9 cellular contexts compared by ENCODE assay signal in the genomic region with DNA sequence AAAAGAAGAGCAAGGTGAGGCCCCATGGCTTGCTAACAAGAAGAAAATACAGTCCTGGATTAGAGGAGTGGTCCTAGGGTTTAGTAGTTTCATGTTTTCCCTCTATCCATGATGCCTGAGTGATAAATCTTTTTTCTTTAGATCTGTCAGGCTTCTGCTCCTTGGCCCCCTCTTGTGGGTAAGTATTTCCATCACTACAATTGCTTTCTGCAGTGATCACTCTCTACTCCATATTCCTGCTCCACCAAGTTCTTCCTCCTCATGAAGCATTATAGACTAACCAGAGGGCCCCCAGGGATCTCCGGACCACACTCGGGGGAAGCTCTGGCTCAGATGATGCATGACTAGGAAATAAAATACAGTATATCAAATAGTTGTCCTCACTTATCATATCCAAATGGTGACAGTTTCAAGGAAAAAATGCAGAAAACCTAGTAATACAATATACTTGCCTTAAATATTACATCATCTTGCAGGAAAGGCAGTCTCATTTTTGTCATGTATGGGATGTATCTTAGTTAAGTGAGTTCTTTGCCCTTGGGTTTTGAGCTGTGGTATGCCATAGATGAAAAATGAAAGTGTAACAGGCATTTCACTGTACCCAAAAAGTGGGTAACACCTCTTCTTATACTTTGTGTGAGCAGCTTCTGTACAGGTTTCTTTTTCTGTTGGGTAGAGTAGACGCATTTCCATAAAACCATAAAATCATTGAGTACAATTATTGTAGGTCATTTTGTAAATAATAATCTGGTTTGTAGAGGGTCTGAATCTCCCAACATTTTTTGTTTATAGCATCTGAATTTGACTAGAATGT.
DNase-seq lines count a peak whose midpoint lies in the region; ATAC-seq and TF ChIP-seq lines count a peak whose summit lies in the region.
"Had no signal": no experiment of that assay in that cellular context is flagged by ENCODE, and none has a peak within 500 bp of the region (broad histone marks: within the 10 kb centered on the region; RNA-seq: fewer than 3 reads in every experiment).

No MANE protein-coding gene starts in this region.

- POLR2A ChIA-PET in HEK293T (lab: Yijun Ruan, JAX): no interaction called here
- POLR2A ChIA-PET in CD8-positive, alpha-beta memory T cell (lab: Charles Lee): no interaction called here

- DNase-seq in HEK293T (ENCODE audit: extremely low spot score): peak; percentile 62
- DNase-seq in WERI-Rb-1: peak; percentile 11
- DNase-seq in left lobe of liver (ENCODE audit: low spot score): no peak
- no peak for DNase-seq in NCI-H1048 (lab: John Stamatoyannopoulos, UW)
- DNase-seq in CD8-positive, alpha-beta memory T cell: no peak
- no peak for DNase-seq in sigmoid colon

- H3K27me3 ChIP-seq in BLaER1 treated with 17β-estradiol and CSF1 and Interleukin-3, amounts not matched to agents 10 nM and 100 nM: no peaks in the 10 kb centered on the region
- peaks cover 3% of the 10 kb centered on the region for H3K27me3 ChIP-seq in WERI-Rb-1 (ENCODE audit: insufficient read depth, low read depth, severe bottlenecking)
- no peaks in the 10 kb centered on the region for H3K27me3 ChIP-seq in CD8-positive, alpha-beta memory T cell (ENCODE audit: insufficient read depth, low read length, poor library complexity, severe bottlenecking)
- no peaks in the 10 kb centered on the region for H3K27me3 ChIP-seq in sigmoid colon

- CTCF ChIA-PET in HEK293T (lab: Yijun Ruan, JAX): interaction anchor here (1.2 to 2.0 kb wide), 3 partner anchors 28 to 78 kb away, joined by 3 to 4 read pairs (median 3); no protein-coding TSS in a partner anchor
- CTCF ChIA-PET in CD8-positive, alpha-beta memory T cell (lab: Charles Lee): interaction anchor here (1.2 kb wide), 1 partner anchor 217 kb away, joined by 3 read pairs; no protein-coding TSS in a partner anchor

- TF ChIP-seq EP300 in sigmoid colon (IDR thresholded peaks at IDR 0.05): no peak

- peak; percentile 39 for TF ChIP-seq CTCF in WERI-Rb-1 (IDR thresholded peaks at IDR 0.05; ENCODE audit: low read depth, low read length)
- no peak for TF ChIP-seq CTCF in sigmoid colon (IDR thresholded peaks at IDR 0.05)

- H3K27ac Mint-ChIP-seq in CD8-positive, alpha-beta memory T cell: no peak overlapping the region
- H3K27ac Mint-ChIP-seq: stimulated activated naive CD8-positive, alpha-beta T cell treated with anti-CD3 and anti-CD28 coated beads, Interleukin-15, Interleukin-2, amounts not matched to agents 100 ng/mL and 50 ng/mL, for 24 hours had no signal

- H3K4me3 Mint-ChIP-seq in CD8-positive, alpha-beta memory T cell: no peak overlapping the region
- H3K4me3 Mint-ChIP-seq: stimulated activated naive CD8-positive, alpha-beta T cell treated with anti-CD3 and anti-CD28 coated beads, Interleukin-15, Interleukin-2, amounts not matched to agents 100 ng/mL and 50 ng/mL, for 24 hours had no signal

- peaks cover 0 to 2% (median 0%) of the 10 kb centered on the region in 5 donors for H3K9me3 Mint-ChIP-seq in CD8-positive, alpha-beta memory T cell
- H3K9me3 Mint-ChIP-seq: stimulated activated naive CD8-positive, alpha-beta T cell treated with anti-CD3 and anti-CD28 coated beads, Interleukin-15, Interleukin-2, amounts not matched to agents 100 ng/mL and 50 ng/mL, for 24 hours had no signal

- intact Hi-C loops in sigmoid colon (cut with DNase I): no loop called here

- H3K27ac ChIP-seq in BLaER1 treated with 17β-estradiol and CSF1 and Interleukin-3, amounts not matched to agents 10 nM and 100 nM: no peak overlapping the region
- H3K27ac ChIP-seq in WERI-Rb-1 (no peak overlapping the region), sigmoid colon (no peak overlapping the region)
- no peak overlapping the region for H3K27ac ChIP-seq in CD8-positive, alpha-beta memory T cell (ENCODE audit: low read depth, low read length)

- TF ChIP-seq POLR2A in sigmoid colon (IDR thresholded peaks at IDR 0.05): no peak

- no peaks in the 10 kb centered on the region for H3K36me3 Mint-ChIP-seq in CD8-positive, alpha-beta memory T cell

- ATAC-seq in left lobe of liver (peak; percentile 76), GM19463 (IDR thresholded peaks at IDR 0.05; ENCODE audit: unreplicated experiment) (no peak)

- no peaks in the 10 kb centered on the region for H4K20me1 ChIP-seq in BLaER1 treated with 17β-estradiol and CSF1 and Interleukin-3, amounts not matched to agents 10 nM and 100 nM

- H3K4me3 ChIP-seq in BLaER1 treated with 17β-estradiol and CSF1 and Interleukin-3, amounts not matched to agents 10 nM and 100 nM: no peak overlapping the region
- no peak overlapping the region for H3K4me3 ChIP-seq in WERI-Rb-1 (ENCODE audit: low read depth, low read length)
- H3K4me3 ChIP-seq in CD8-positive, alpha-beta memory T cell (ENCODE audit: low read length): no peak overlapping the region
- H3K4me3 ChIP-seq in sigmoid colon: no peak overlapping the region

- WGBS in sigmoid colon, 2 donors: 70 to 81% methylated on average over 3 of the region's 3 CpGs

- H3K4me1 ChIP-seq in BLaER1 treated with 17β-estradiol and CSF1 and Interleukin-3, amounts not matched to agents 10 nM and 100 nM: peaks cover 0 to 16% (median 9%) of the 10 kb centered on the region in 10 experiments; a peak in 12 of 20 replicates
- H3K4me1 ChIP-seq in CD8-positive, alpha-beta memory T cell (ENCODE audit: insufficient read depth, low read length): no peaks in the 10 kb centered on the region
- H3K4me1 ChIP-seq in sigmoid colon: no peaks in the 10 kb centered on the region

- H3K9ac ChIP-seq in BLaER1 treated with 17β-estradiol and CSF1 and Interleukin-3, amounts not matched to agents 10 nM and 100 nM: no peak overlapping the region

- H3K4me2 ChIP-seq in BLaER1 treated with 17β-estradiol and CSF1 and Interleukin-3, amounts not matched to agents 10 nM and 100 nM: peak overlapping the region in 6 of 11 experiments; percentile 8 to 34 (median 28); a peak in 9 of 22 replicates

- H3K27me3 Mint-ChIP-seq in CD8-positive, alpha-beta memory T cell: no peaks in the 10 kb centered on the region
- H3K27me3 Mint-ChIP-seq: stimulated activated naive CD8-positive, alpha-beta T cell treated with anti-CD3 and anti-CD28 coated beads, Interleukin-15, Interleukin-2, amounts not matched to agents 100 ng/mL and 50 ng/mL, for 24 hours had no signal

- no peaks in the 10 kb centered on the region for H3K36me3 ChIP-seq in BLaER1 treated with 17β-estradiol and CSF1 and Interleukin-3, amounts not matched to agents 10 nM and 100 nM
- H3K36me3 ChIP-seq in WERI-Rb-1: no peaks in the 10 kb centered on the region
- no peaks in the 10 kb centered on the region for H3K36me3 ChIP-seq in CD8-positive, alpha-beta memory T cell (ENCODE audit: insufficient read depth, low read length)
- no peaks in the 10 kb centered on the region for H3K36me3 ChIP-seq in sigmoid colon

- H3K4me1 Mint-ChIP-seq in CD8-positive, alpha-beta memory T cell: no peaks in the 10 kb centered on the region

- H3K9me3 ChIP-seq in BLaER1 treated with 17β-estradiol and CSF1 and Interleukin-3, amounts not matched to agents 10 nM and 100 nM (replicated peaks in 1 of 11): no peaks in the 10 kb centered on the region
- no peaks in the 10 kb centered on the region for H3K9me3 ChIP-seq in WERI-Rb-1 (ENCODE audit: severe bottlenecking)
- H3K9me3 ChIP-seq in CD8-positive, alpha-beta memory T cell (ENCODE audit: low read length): no peaks in the 10 kb centered on the region
- no peaks in the 10 kb centered on the region for H3K9me3 ChIP-seq in sigmoid colon

TF ChIP-seq in HEK293T, 16 proteins besides CTCF, POLR2A, EP300 and RAD21:
- no peak for TF ChIP-seq HDGF (IDR thresholded peaks at IDR 0.05; ENCODE audit: borderline replicate concordance)
- TF ChIP-seq, protein P1, sequence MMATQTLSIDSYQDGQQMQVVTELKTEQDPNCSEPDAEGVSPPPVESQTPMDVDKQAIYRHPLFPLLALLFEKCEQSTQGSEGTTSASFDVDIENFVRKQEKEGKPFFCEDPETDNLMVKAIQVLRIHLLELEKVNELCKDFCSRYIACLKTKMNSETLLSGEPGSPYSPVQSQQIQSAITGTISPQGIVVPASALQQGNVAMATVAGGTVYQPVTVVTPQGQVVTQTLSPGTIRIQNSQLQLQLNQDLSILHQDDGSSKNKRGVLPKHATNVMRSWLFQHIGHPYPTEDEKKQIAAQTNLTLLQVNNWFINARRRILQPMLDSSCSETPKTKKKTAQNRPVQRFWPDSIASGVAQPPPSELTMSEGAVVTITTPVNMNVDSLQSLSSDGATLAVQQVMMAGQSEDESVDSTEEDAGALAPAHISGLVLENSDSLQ (IDR thresholded peaks at IDR 0.05): peak; percentile 96
- TF ChIP-seq ELF4 (IDR thresholded peaks at IDR 0.05): no peak
- no peak for TF ChIP-seq FOXK2 (IDR thresholded peaks at IDR 0.05)
- TF ChIP-seq LEF1 (IDR thresholded peaks at IDR 0.05; ENCODE audit: borderline replicate concordance): no peak
- no peak for TF ChIP-seq SP1 (IDR thresholded peaks at IDR 0.05)
- TF ChIP-seq NFRKB (IDR thresholded peaks at IDR 0.05): no peak
- TF ChIP-seq FOXM1 (IDR thresholded peaks at IDR 0.05; ENCODE audit: borderline replicate concordance): no peak

Comparison
In these comparisons a context has a peak if more than half of its experiments do, and no peak if none do; other contexts are left out.
1. DNase-seq: peak in HEK293T (single experiment) and WERI-Rb-1 (single experiment); none in left lobe of liver (single experiment), NCI-H1048 (single experiment), CD8-positive, alpha-beta memory T cell (0 of 5) and sigmoid colon (single experiment).